Comparison of ENCODE assay signal across 1 cellular context in the genomic region with DNA sequence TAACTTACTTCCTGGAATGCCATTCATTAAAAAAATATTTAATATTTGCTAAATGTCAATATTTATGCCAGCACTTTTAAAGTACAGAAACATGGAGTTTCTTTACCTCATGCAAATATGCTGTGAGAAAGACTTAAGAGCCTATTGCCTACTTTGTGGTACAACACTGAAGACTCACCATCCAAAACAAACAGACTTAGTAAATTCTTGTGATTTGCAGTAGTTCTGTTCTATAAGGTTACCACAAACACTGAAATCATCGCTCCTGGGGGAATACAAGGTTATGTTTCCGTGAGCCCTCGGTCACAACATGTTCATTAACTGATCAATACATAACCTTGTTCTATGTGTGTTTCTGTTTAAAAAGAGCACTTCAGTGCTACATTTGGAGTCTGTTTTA.
TF ChIP-seq lines count a peak whose summit lies in the region.

No MANE protein-coding gene starts in this region.

TF ChIP-seq in K562, 482 proteins besides CTCF, POLR2A, EP300 and RAD21 (continued from another document):
- TF ChIP-seq MED1 (CRISPR knock-in tag; IDR thresholded peaks at IDR 0.05; ENCODE audit: borderline replicate concordance) (no peak), ZNF444 (CRISPR knock-in tag; IDR thresholded peaks at IDR 0.05) (no peak), DNMT1 (IDR thresholded peaks at IDR 0.05) (no peak), MLX (CRISPR knock-in tag; conservative IDR thresholded peaks at IDR 0.05) (no peak), MAFK (IDR thresholded peaks at IDR 0.05; ENCODE audit: low read length) (no peak), RUNX1 (IDR thresholded peaks at IDR 0.05; ENCODE audit: low read depth) (no peak), ETV6 (IDR thresholded peaks at IDR 0.05; ENCODE audit: borderline replicate concordance in 1 of 2, low read depth in 2 of 2, low read length in 1 of 2) (no peak), ETV6 (CRISPR knock-in tag; IDR thresholded peaks at IDR 0.05; ENCODE audit: borderline replicate concordance) (no peak), XRCC4 (IDR thresholded peaks at IDR 0.05; ENCODE audit: extremely low read depth, insufficient read depth, insufficient read length) (no peak), HNRNPK (IDR thresholded peaks at IDR 0.05; ENCODE audit: low read depth, low read length, poor library complexity, severe bottlenecking) (no peak), CC2D1A (IDR thresholded peaks at IDR 0.05) (no peak), XRCC3 (IDR thresholded peaks at IDR 0.05) (no peak)
